In genomic region chr7:36117201-36117840, GRCh38 we compare ENCODE assay signal across 1 cellular context.
TF ChIP-seq lines count a peak whose summit lies in the region.

No MANE protein-coding gene starts in this region.

TF ChIP-seq in HepG2, 621 proteins besides CTCF, POLR2A, EP300 and RAD21 (continued from another document):
- TF ChIP-seq DBP (CRISPR knock-in tag; IDR thresholded peaks at IDR 0.05; ENCODE audit: not compliant biosample characterization), result no peak
- no peak for TF ChIP-seq ONECUT2 (CRISPR knock-in tag; IDR thresholded peaks at IDR 0.05)
- no peak for TF ChIP-seq SNAI1 (CRISPR knock-in tag; IDR thresholded peaks at IDR 0.05; ENCODE audit: borderline replicate concordance)
- TF ChIP-seq ZNF318 (CRISPR knock-in tag; IDR thresholded peaks at IDR 0.05), result no peak
- TF ChIP-seq CREB1 (IDR thresholded peaks at IDR 0.05), result no peak
- TF ChIP-seq CREB1 (CRISPR knock-in tag; IDR thresholded peaks at IDR 0.05), result no peak
- no peak for TF ChIP-seq PRDM4 (CRISPR knock-in tag; IDR thresholded peaks at IDR 0.05; ENCODE audit: borderline replicate concordance)
- no peak for TF ChIP-seq ESRRA (CRISPR knock-in tag; IDR thresholded peaks at IDR 0.05; ENCODE audit: low read depth)
- no peak for TF ChIP-seq ZNF773 (CRISPR knock-in tag; IDR thresholded peaks at IDR 0.05; ENCODE audit: borderline replicate concordance)
- TF ChIP-seq CCAR2 (optimal IDR thresholded peaks at IDR 0.05; ENCODE audit: low read depth, low read length), result no peak
- no peak for TF ChIP-seq ZNF205 (CRISPR knock-in tag; IDR thresholded peaks at IDR 0.05)
